ENCODE assay signal across 18 cellular contexts in the genomic region with DNA sequence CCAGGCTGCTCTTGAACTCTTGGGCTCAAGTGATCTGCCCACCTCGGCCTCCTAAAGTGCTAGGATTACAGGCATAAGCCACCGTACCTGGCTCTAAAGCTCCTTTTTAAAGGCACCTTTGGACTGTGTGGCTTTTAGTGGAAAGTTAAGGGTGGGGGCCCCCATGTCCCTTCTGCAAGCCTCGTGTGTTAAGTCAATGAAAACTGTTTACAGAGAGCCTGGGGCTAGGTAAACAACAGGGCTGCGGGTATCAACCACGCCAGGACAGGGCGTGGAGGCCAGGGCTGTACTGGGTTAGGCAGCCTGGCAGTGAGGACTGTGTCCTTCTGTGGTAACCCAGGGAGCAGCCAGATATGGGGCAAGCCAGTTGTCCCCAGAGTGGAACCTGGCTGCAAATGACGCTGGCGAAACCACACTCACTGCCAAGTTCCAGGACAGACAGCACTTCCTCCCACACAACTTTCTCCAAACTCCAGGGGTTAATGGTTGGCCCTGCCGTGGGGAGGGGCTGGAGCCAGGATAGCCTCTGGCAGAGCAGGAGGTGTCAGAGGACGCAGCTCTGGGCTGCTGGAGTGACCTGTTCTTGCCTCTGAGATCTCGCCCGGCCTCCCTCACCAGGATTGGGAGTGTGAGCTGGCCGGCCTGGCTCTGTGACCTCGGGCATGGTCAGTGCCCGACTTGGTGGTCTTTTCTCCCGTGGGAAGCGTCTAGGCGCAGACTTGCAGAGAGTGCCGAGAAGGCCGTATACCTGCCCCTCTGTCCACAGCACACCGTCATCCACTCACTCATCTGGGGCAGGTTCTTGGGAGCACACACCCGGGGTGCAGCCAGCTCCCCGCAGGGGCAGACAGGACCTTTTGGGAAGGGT. TPM values are rescaled to one million over a fixed set of nuclear protein-coding genes. Genes with fewer than 3 reads are reported as not detected.
DNase-seq lines count a peak whose midpoint lies in the region; ATAC-seq, FAIRE-seq and TF ChIP-seq lines count a peak whose summit lies in the region.
"Had no signal": no experiment of that assay in that cellular context is flagged by ENCODE, and none has a peak within 500 bp of the region (broad histone marks: within the 10 kb centered on the region; RNA-seq: fewer than 3 reads in every experiment).

No MANE protein-coding gene starts in this region.

- intact Hi-C loops in MCF 10A (cut with micrococcal nuclease) (no loop called here), mammary epithelial cell (cut with micrococcal nuclease) (no loop called here), GM12878 (cut with micrococcal nuclease; ENCODE audit: unreplicated experiment) (no loop called here), thyroid gland (cut with DNase I) (no loop called here), esophagus muscularis mucosa (cut with DNase I) (loop anchor here (10.0 kb wide), 1 partner anchor 259 kb away; a partner anchor contains a TSS)

- no peaks in the 10 kb centered on the region for H3K36me3 Mint-ChIP-seq in MCF 10A (ENCODE audit: insufficient read depth, unreplicated experiment)

- no peak overlapping the region for H3K4me3 Mint-ChIP-seq in MCF 10A (ENCODE audit: unreplicated experiment)

- H3K4me1 ChIP-seq in mammary epithelial cell (ENCODE audit: insufficient read depth, low read length), result peaks cover 13% of the 10 kb centered on the region
- H3K4me1 ChIP-seq in GM12878 (ENCODE audit: control insufficient read depth, insufficient read depth, low read length), result peaks cover 12% of the 10 kb centered on the region
- H3K4me1 ChIP-seq in mesenchymal stem cell (ENCODE audit: control insufficient read depth, insufficient read depth, low read depth, low read length), result peaks cover 25% of the 10 kb centered on the region
- H3K4me1 ChIP-seq in thyroid gland, result peaks cover 27 to 38% of the 10 kb centered on the region in 2 donors
- peaks cover 28 to 32% (median 31%) of the 10 kb centered on the region in 4 donors for H3K4me1 ChIP-seq in esophagus muscularis mucosa

- dilution Hi-C loops in mammary epithelial cell (cut with HindIII; ENCODE audit: low sequenced_read_pairs), result no loop called here

- ATAC-seq in GM12878 (no peak), GM21447 (IDR thresholded peaks at IDR 0.05; ENCODE audit: unreplicated experiment) (no peak)

- H3K4me2 ChIP-seq in mammary epithelial cell (ENCODE audit: insufficient read depth, low read depth, low read length), result no peak overlapping the region
- H3K4me2 ChIP-seq in GM12878 (ENCODE audit: control insufficient read depth, insufficient read depth), result peak overlapping the region; percentile 54; the same call in 1 of the 2 replicates
- no peak overlapping the region for H3K4me2 ChIP-seq in mesenchymal stem cell (ENCODE audit: low read length, poor library complexity, severe bottlenecking)

- peak overlapping the region; percentile 6 for H4K91ac ChIP-seq in mesenchymal stem cell (ENCODE audit: low read length)

- H2BK5ac ChIP-seq in mesenchymal stem cell (ENCODE audit: low read depth, low read length, poor library complexity, severe bottlenecking), result no peak overlapping the region

- no peaks in the 10 kb centered on the region for H3K9me3 Mint-ChIP-seq in MCF 10A (ENCODE audit: unreplicated experiment)

- no peak overlapping the region for H2BK15ac ChIP-seq in mesenchymal stem cell (ENCODE audit: low read depth, poor library complexity, severe bottlenecking)

- H4K20me1 ChIP-seq in mammary epithelial cell (ENCODE audit: insufficient read depth, low read length), result no peaks in the 10 kb centered on the region
- no peaks in the 10 kb centered on the region for H4K20me1 ChIP-seq in GM12878 (ENCODE audit: control insufficient read depth, insufficient read depth)

- no peak overlapping the region for H2BK12ac ChIP-seq in mesenchymal stem cell (ENCODE audit: low read length in 2 of 2)

- H3K27me3 Mint-ChIP-seq in MCF 10A (ENCODE audit: insufficient read depth, unreplicated experiment), result no peaks in the 10 kb centered on the region

- no peak overlapping the region for H3K4me3 ChIP-seq in mammary epithelial cell (replicated peaks in 1 of 3; ENCODE audit: insufficient read depth in 1 of 3, low read depth in 2 of 3, low read length in 3 of 3)
- no peak overlapping the region for H3K4me3 ChIP-seq in GM12878
- no peak overlapping the region for H3K4me3 ChIP-seq in mesenchymal stem cell (ENCODE audit: insufficient read depth in 1 of 2, low read depth in 1 of 2, low read length in 2 of 2)
- H3K4me3 ChIP-seq in thyroid gland (replicated peaks in 1 of 3), result no peak overlapping the region
- no peak overlapping the region for H3K4me3 ChIP-seq in esophagus muscularis mucosa
- H3K4me3 ChIP-seq: coronary artery, SJSA1, vagina had no signal

- H3K18ac ChIP-seq in mesenchymal stem cell (ENCODE audit: low read depth in 1 of 2, low read length in 2 of 2), result peak overlapping the region in 1 of 2 experiments; percentile 69

- H2AFZ ChIP-seq in mammary epithelial cell (ENCODE audit: low read depth, low read length) (no peak overlapping the region), GM12878 (ENCODE audit: control insufficient read depth, low read depth, low read length) (no peak overlapping the region), mesenchymal stem cell (ENCODE audit: low read depth, low read length) (no peak overlapping the region)

- H4K8ac ChIP-seq in mesenchymal stem cell (ENCODE audit: low read length), result peak overlapping the region; percentile 32

- H3K9me3 ChIP-seq in mammary epithelial cell (replicated peaks; ENCODE audit: insufficient read depth, low read length) (no peaks in the 10 kb centered on the region), GM12878 (replicated peaks; ENCODE audit: control insufficient read depth, insufficient read depth, low read length) (no peaks in the 10 kb centered on the region), mesenchymal stem cell (ENCODE audit: control insufficient read depth, low read length) (no peaks in the 10 kb centered on the region), thyroid gland (no peaks in the 10 kb centered on the region), esophagus muscularis mucosa (no peaks in the 10 kb centered on the region)
- H3K9me3 ChIP-seq: SJSA1, vagina had no signal

- no peak for TF ChIP-seq CTCF in MCF 10A (IDR thresholded peaks at IDR 0.05; ENCODE audit: unreplicated experiment)
- no peak for TF ChIP-seq CTCF in mammary epithelial cell (conservative IDR thresholded peaks at IDR 0.05 in 1 of 2, IDR thresholded peaks at IDR 0.05 in 1 of 2; ENCODE audit: extremely low read depth in 1 of 2, insufficient read depth in 1 of 2, low read depth in 1 of 2, low read length in 2 of 2)
- TF ChIP-seq CTCF in GM12878 (IDR thresholded peaks at IDR 0.05 in 2 of 3, conservative IDR thresholded peaks at IDR 0.05 in 1 of 3; ENCODE audit: control insufficient read depth in 2 of 3, extremely low read depth in 1 of 3, insufficient read depth in 1 of 3, low read depth in 3 of 3, low read length in 3 of 3), result no peak
- TF ChIP-seq CTCF in thyroid gland (IDR thresholded peaks at IDR 0.05), result no peak
- no peak for TF ChIP-seq CTCF in esophagus muscularis mucosa (IDR thresholded peaks at IDR 0.05)

- no peak for TF ChIP-seq POLR2A in GM12878 (IDR thresholded peaks at IDR 0.05; ENCODE audit: low read depth, low read length)
- no peak for TF ChIP-seq POLR2A in thyroid gland (IDR thresholded peaks at IDR 0.05)
- TF ChIP-seq POLR2A in esophagus muscularis mucosa (IDR thresholded peaks at IDR 0.05; ENCODE audit: low read depth), result no peak

- 55% methylated on average over 18 of the region's 23 CpGs for WGBS in mammary epithelial cell (ENCODE audit: low coverage, missing lambda C conversion rate)
- 88% methylated on average over 23 of the region's 23 CpGs for WGBS in GM12878 (ENCODE audit: insufficient coverage, insufficient replicate concordance, low lambda C conversion rate, missing lambda C conversion rate)
- 72% methylated on average over 20 of the region's 23 CpGs for WGBS in mesenchymal stem cell
- WGBS in thyroid gland, 2 donors, result 54 to 57% methylated on average over 11 to 23 of the region's 23 CpGs
- 74% methylated on average over 13 of the region's 23 CpGs for WGBS in esophagus muscularis mucosa

- peak; percentile 3 for DNase-seq in MCF 10A (ENCODE audit: unreplicated experiment)
- DNase-seq in mammary epithelial cell, result no peak
- no peak for DNase-seq in GM12878 (ENCODE audit: low read depth, low spot score)
- peak; percentile 57 for DNase-seq in mesenchymal stem cell
- DNase-seq in thyroid gland, result peak; percentile 49 to 55
- no peak for DNase-seq in esophagus muscularis mucosa (ENCODE audit: extremely low spot score)
- DNase-seq in MV-4-11 (lab: John Stamatoyannopoulos, UW), result no peak
- DNase-seq: DMS53; NCI-H1092 treated with DMSO at 0.1 percent for 48 hours; NCI-H524; stimulated activated CD4-positive, alpha-beta T cell treated with anti-CD3 and anti-CD28 coated beads, Interleukin-12 subunit alpha, Interleukin-12 subunit beta, amount 100 ng/mL, for 4 hours; WERI-Rb-1 had no signal

- BruUV-seq in MCF 10A (replicated peaks; lab: Mats Ljungman, UMichigan) (no TSS peak), mammary epithelial cell (replicated peaks; lab: Mats Ljungman, UMichigan) (no TSS peak), GM12878 (replicated peaks; lab: Mats Ljungman, UMichigan) (no TSS peak)

- CTCF ChIA-PET in MCF 10A (lab: Yijun Ruan, JAX) (interaction anchor here (0.5 to 1.5 kb wide), 2 partner anchors 15 to 475 kb away, joined by 3 to 7 read pairs; no protein-coding TSS in a partner anchor), mammary epithelial cell (lab: Charles Lee; ENCODE audit: low non-redundant PET) (no interaction called here), GM12878 (lab: Yijun Ruan, JAX) (interaction anchor here (2.8 to 3.5 kb wide), 5 partner anchors 21 to 55 kb away, joined by 9 to 27 read pairs (median 17); no protein-coding TSS in a partner anchor)

- H3K79me1 ChIP-seq in mesenchymal stem cell (replicated peaks; ENCODE audit: low read length, poor library complexity, severe bottlenecking), result peaks cover 5% of the 10 kb centered on the region

- H3K36me3 ChIP-seq in mammary epithelial cell (ENCODE audit: insufficient read depth, low read length) (no peaks in the 10 kb centered on the region), GM12878 (ENCODE audit: control insufficient read depth in 2 of 2, insufficient read depth in 2 of 2, low read length in 1 of 2) (peaks cover 7 to 22% of the 10 kb centered on the region in 2 experiments; a peak in 3 of 4 replicates), mesenchymal stem cell (ENCODE audit: control insufficient read depth in 1 of 2, insufficient read depth in 2 of 2, low read depth in 1 of 2, low read length in 2 of 2) (peaks cover 8 to 22% of the 10 kb centered on the region in 2 experiments), thyroid gland (no peaks in the 10 kb centered on the region), esophagus muscularis mucosa (peaks cover 0 to 20% (median 2%) of the 10 kb centered on the region in 4 donors)
- H3K36me3 ChIP-seq: SJSA1, vagina had no signal

- RAD21 ChIA-PET in GM12878 (lab: Charles Lee; ENCODE audit: unreplicated experiment), result interaction anchor here (0.7 to 3.1 kb wide), 6 partner anchors 17 to 57 kb away, joined by 3 to 30 read pairs (median 10); no protein-coding TSS in a partner anchor

- H3K23ac ChIP-seq in mesenchymal stem cell (ENCODE audit: low read length in 2 of 2), result no peak overlapping the region

- no peaks in the 10 kb centered on the region for H3K4me1 Mint-ChIP-seq in MCF 10A (ENCODE audit: insufficient read depth, unreplicated experiment)

- TF ChIP-seq EP300 in GM12878 (IDR thresholded peaks at IDR 0.05; ENCODE audit: borderline replicate concordance in 1 of 2, control insufficient read depth in 1 of 2, low read depth in 2 of 2, low read length in 2 of 2), result no peak
- no peak for TF ChIP-seq EP300 in esophagus muscularis mucosa (IDR thresholded peaks at IDR 0.05)

- SMC1A ChIA-PET in GM12878 (lab: Charles Lee; ENCODE audit: uncharacterized antibody, unreplicated experiment), result interaction anchor here (0.6 to 3.5 kb wide), 8 partner anchors 20 to 87 kb away, joined by 3 to 23 read pairs (median 8); no protein-coding TSS in a partner anchor

- TF ChIP-seq RAD21 in GM12878 (IDR thresholded peaks at IDR 0.05; ENCODE audit: insufficient read depth, low read depth, low read length), result no peak

- no peak overlapping the region for H3K27ac Mint-ChIP-seq in MCF 10A (ENCODE audit: low read depth, unreplicated experiment)

- H3K27me3 ChIP-seq in mammary epithelial cell (ENCODE audit: insufficient read depth, low read length), result no peaks in the 10 kb centered on the region
- H3K27me3 ChIP-seq in GM12878 (replicated peaks in 1 of 2; ENCODE audit: control insufficient read depth in 2 of 2, insufficient read depth in 2 of 2, low read length in 1 of 2), result no peaks in the 10 kb centered on the region
- peaks cover 0 to 3% of the 10 kb centered on the region in 2 experiments for H3K27me3 ChIP-seq in mesenchymal stem cell (ENCODE audit: control insufficient read depth in 1 of 2, insufficient read depth in 1 of 2, low read length in 2 of 2)
- H3K27me3 ChIP-seq in thyroid gland, result no peaks in the 10 kb centered on the region
- H3K27me3 ChIP-seq in esophagus muscularis mucosa, result no peaks in the 10 kb centered on the region
- H3K27me3 ChIP-seq: SJSA1, vagina had no signal

- no peak overlapping the region for H3K9ac ChIP-seq in mammary epithelial cell (ENCODE audit: insufficient read depth, low read length)
- H3K9ac ChIP-seq in GM12878 (ENCODE audit: control insufficient read depth, insufficient read depth, low read length), result peak overlapping the region; percentile 21; the same call in 1 of the 2 replicates
- H3K9ac ChIP-seq in mesenchymal stem cell (ENCODE audit: low read length), result no peak overlapping the region

- peak overlapping the region in 1 of 2 experiments; percentile 44 for H3K14ac ChIP-seq in mesenchymal stem cell (ENCODE audit: low read length in 2 of 2)

- H2AK5ac ChIP-seq in mesenchymal stem cell (ENCODE audit: low read length, severe bottlenecking), result no peak overlapping the region

- H3K79me2 ChIP-seq in mammary epithelial cell (ENCODE audit: insufficient read depth, low read length) (no peaks in the 10 kb centered on the region), GM12878 (ENCODE audit: control insufficient read depth, insufficient read depth, low read length) (peaks cover 37% of the 10 kb centered on the region)

- FAIRE-seq in GM12878 (lab: Jason Lieb, UNC), result no peak

- peak overlapping the region; percentile 55 to 76 for H3K4ac ChIP-seq in mesenchymal stem cell (ENCODE audit: low read depth in 1 of 2, low read length in 2 of 2)

- H3K27ac ChIP-seq in mammary epithelial cell (ENCODE audit: insufficient read depth, low read depth, low read length), result no peak overlapping the region
- no peak overlapping the region for H3K27ac ChIP-seq in GM12878 (ENCODE audit: control insufficient read depth, insufficient read depth)
- H3K27ac ChIP-seq in mesenchymal stem cell (ENCODE audit: low read length, poor library complexity, severe bottlenecking), result no peak overlapping the region
- H3K27ac ChIP-seq in thyroid gland, result no peak overlapping the region
- H3K27ac ChIP-seq in esophagus muscularis mucosa (replicated peaks in 1 of 4), result no peak overlapping the region
- H3K27ac ChIP-seq: coronary artery, SJSA1, WERI-Rb-1 had no signal

- in situ Hi-C loops in mammary epithelial cell (cut with MboI; ENCODE audit: low sequenced_read_pairs in 2 of 2) (no loop called here), GM12878 (cut with MboI) (no loop called here)

- POLR2A ChIA-PET in MCF 10A (lab: Yijun Ruan, JAX) (no interaction called here), GM12878 (lab: Charles Lee) (interaction anchor here (1.4 to 2.7 kb wide), 3 partner anchors 17 to 54 kb away, joined by 7 to 27 read pairs (median 16); a partner anchor contains a TSS)

- no peak overlapping the region for H2BK120ac ChIP-seq in mesenchymal stem cell (ENCODE audit: low read depth, low read length)

RNA-seq across cellular contexts. Expression of a gene that starts 3.2 kb away (rescaled TPM):
- total RNA-seq in MCF 10A (2022), result 0.07 TPM in 1 of 2 replicates, not detected in the other
- under 1 TPM; 0.33 to 0.67 TPM for total RNA-seq in mammary epithelial cell
- polyA plus RNA-seq in mammary epithelial cell, result 0.09 TPM
- not detected for polyA minus RNA-seq in mammary epithelial cell
- 130 and 134 TPM in 2 replicates for total RNA-seq in GM12878 (2013; cell fraction: nucleolus; rRNA removed)
- 27.8 and 35.8 TPM in 2 replicates for total RNA-seq in GM12878 (2014; rRNA removed)
- 15.7 and 17.5 TPM in 2 replicates for total RNA-seq in GM12878 (2014; rRNA removed; fragmentation: Illumina TruSeq; extraction: Trizol)
- 60.2 and 74.1 TPM in 2 replicates for total RNA-seq in GM12878 (2021)
- 18.7 TPM for polyA plus RNA-seq in GM12878 (2011; ENCODE audit: low read depth)
- 13.0 and 22.9 TPM in 2 replicates for polyA plus RNA-seq in GM12878 (2011; rRNA removed)
- 33.9 and 65.4 TPM in 2 replicates for polyA plus RNA-seq in GM12878 (2011; cell fraction: cytosol; rRNA removed)
- polyA plus RNA-seq in GM12878 (2011; cell fraction: nucleus; rRNA removed), result 742 and 791 TPM in 2 replicates
- 52.1 and 66.9 TPM in 2 replicates for polyA plus RNA-seq in GM12878 (2012)
- polyA plus RNA-seq in GM12878 (2014; fragmentation: Illumina TruSeq; extraction: Trizol), result 5.8 and 19.2 TPM in 2 replicates
- 1 to 10 TPM in 1 of 2 experiments, under 1 TPM in 1; 0.72 to 3.9 TPM for polyA plus RNA-seq in GM12878 (2014; fragmentation: Nextera tagmentation; extraction: Ambion mirVana)
- polyA plus RNA-seq in GM12878 (2014; rRNA removed), result 67.1 and 83.6 TPM in 2 replicates
- polyA plus RNA-seq in GM12878 (2016; fragmentation: Nextera tagmentation; extraction: Ambion mirVana), result 10 to 100 TPM; 57.9 to 67.0 TPM
- 6.9 and 18.1 TPM in 2 replicates for polyA minus RNA-seq in GM12878 (2011; rRNA and poly(A)+ RNA removed)
- 9.0 and 11.0 TPM in 2 replicates for polyA minus RNA-seq in GM12878 (2011; cell fraction: cytosol; rRNA and poly(A)+ RNA removed)
- 49.8 and 62.0 TPM in 2 replicates for polyA minus RNA-seq in GM12878 (2011; cell fraction: nucleus; rRNA and poly(A)+ RNA removed)
- 14.8 TPM for polyA plus RNA-seq in mesenchymal stem cell (2013, experiment 1 of 2)
- polyA plus RNA-seq in mesenchymal stem cell (2013, experiment 2 of 2), result 13.7 TPM
- total RNA-seq in thyroid gland, result 1 to 10 TPM in 2 of 4 donors, under 1 TPM in 2; 0.68 to 1.6 (median 1.00) TPM
- 1 to 10 TPM; 2.2 to 5.2 (median 2.7) TPM for total RNA-seq in esophagus muscularis mucosa
- total RNA-seq: SJSA1 had no signal
- polyA plus RNA-seq: neural cell had no signal

RNA-seq across cellular contexts. Expression of a gene that starts 17.8 kb away (rescaled TPM):
- total RNA-seq in MCF 10A (2022) (31.6 and 36.4 TPM in 2 replicates), mammary epithelial cell (10 to 100 TPM; 34.5 to 43.2 TPM), GM12878 (2014; rRNA removed) (21.7 and 25.2 TPM in 2 replicates), GM12878 (2014; rRNA removed; fragmentation: Illumina TruSeq; extraction: Trizol) (21.7 and 22.7 TPM in 2 replicates), GM12878 (2021) (33.1 and 33.8 TPM in 2 replicates), thyroid gland (10 to 100 TPM; 30.3 to 38.5 (median 34.5) TPM), esophagus muscularis mucosa (10 to 100 TPM; 22.4 to 30.1 (median 25.6) TPM)
- polyA plus RNA-seq in mammary epithelial cell (29.7 TPM), GM12878 (2011; rRNA removed) (28.2 and 30.6 TPM in 2 replicates), GM12878 (2014; fragmentation: Illumina TruSeq; extraction: Trizol) (17.6 and 22.8 TPM in 2 replicates), GM12878 (2014; fragmentation: Nextera tagmentation; extraction: Ambion mirVana) (10 to 100 TPM; 12.0 to 13.2 TPM), GM12878 (2014; rRNA removed) (27.9 and 29.8 TPM in 2 replicates), GM12878 (2016; fragmentation: Nextera tagmentation; extraction: Ambion mirVana) (10 to 100 TPM; 16.5 to 20.1 TPM)
- polyA minus RNA-seq in mammary epithelial cell, result 47.5 TPM
- 16.8 and 17.6 TPM in 2 replicates for total RNA-seq in GM12878 (2013; cell fraction: nucleolus; rRNA removed)
- 19.1 TPM for polyA plus RNA-seq in GM12878 (2011; ENCODE audit: low read depth)
- polyA plus RNA-seq in GM12878 (2011; cell fraction: cytosol; rRNA removed), result 29.1 and 34.1 TPM in 2 replicates
- polyA plus RNA-seq in GM12878 (2011; cell fraction: nucleus; rRNA removed), result 19.5 and 22.0 TPM in 2 replicates
- 21.7 and 23.3 TPM in 2 replicates for polyA plus RNA-seq in GM12878 (2012)
- 26.9 and 30.9 TPM in 2 replicates for polyA minus RNA-seq in GM12878 (2011; rRNA and poly(A)+ RNA removed)
- 11.3 and 11.9 TPM in 2 replicates for polyA minus RNA-seq in GM12878 (2011; cell fraction: cytosol; rRNA and poly(A)+ RNA removed)
- 7.1 and 9.1 TPM in 2 replicates for polyA minus RNA-seq in GM12878 (2011; cell fraction: nucleus; rRNA and poly(A)+ RNA removed)
- polyA plus RNA-seq in mesenchymal stem cell (2013, experiment 1 of 2), result 18.0 TPM
- 18.3 TPM for polyA plus RNA-seq in mesenchymal stem cell (2013, experiment 2 of 2)

RNA-seq across cellular contexts. Expression of a gene that starts 29.4 kb away (rescaled TPM):
- total RNA-seq in MCF 10A (2022) (36.8 and 40.7 TPM in 2 replicates), mammary epithelial cell (10 to 100 TPM; 38.7 to 53.2 TPM), GM12878 (2014; rRNA removed) (40.9 and 41.5 TPM in 2 replicates), GM12878 (2014; rRNA removed; fragmentation: Illumina TruSeq; extraction: Trizol) (33.8 and 36.0 TPM in 2 replicates), GM12878 (2021) (52.1 and 56.4 TPM in 2 replicates), thyroid gland (10 to 100 TPM; 67.7 to 92.9 (median 72.2) TPM), esophagus muscularis mucosa (10 to 100 TPM; 48.9 to 61.6 (median 55.7) TPM)
- polyA plus RNA-seq in mammary epithelial cell (13.6 TPM), GM12878 (2011; rRNA removed) (40.4 and 47.4 TPM in 2 replicates), GM12878 (2014; fragmentation: Illumina TruSeq; extraction: Trizol) (39.4 and 44.2 TPM in 2 replicates), GM12878 (2014; fragmentation: Nextera tagmentation; extraction: Ambion mirVana) (1 to 10 TPM; 5.5 to 7.8 TPM), GM12878 (2014; rRNA removed) (40.6 and 40.8 TPM in 2 replicates), GM12878 (2016; fragmentation: Nextera tagmentation; extraction: Ambion mirVana) (10 to 100 TPM; 24.7 to 28.5 TPM)
- polyA minus RNA-seq in mammary epithelial cell, result 31.4 TPM
- 158 and 180 TPM in 2 replicates for total RNA-seq in GM12878 (2013; cell fraction: nucleolus; rRNA removed)
- 21.4 TPM for polyA plus RNA-seq in GM12878 (2011; ENCODE audit: low read depth)
- polyA plus RNA-seq in GM12878 (2011; cell fraction: cytosol; rRNA removed), result 43.3 and 47.3 TPM in 2 replicates
- polyA plus RNA-seq in GM12878 (2011; cell fraction: nucleus; rRNA removed), result 185 and 192 TPM in 2 replicates
- polyA plus RNA-seq in GM12878 (2012), result 32.5 and 32.6 TPM in 2 replicates
- 38.1 and 42.9 TPM in 2 replicates for polyA minus RNA-seq in GM12878 (2011; rRNA and poly(A)+ RNA removed)
- 12.7 and 13.5 TPM in 2 replicates for polyA minus RNA-seq in GM12878 (2011; cell fraction: cytosol; rRNA and poly(A)+ RNA removed)
- 38.0 and 59.5 TPM in 2 replicates for polyA minus RNA-seq in GM12878 (2011; cell fraction: nucleus; rRNA and poly(A)+ RNA removed)
- 19.5 TPM for polyA plus RNA-seq in mesenchymal stem cell (2013, experiment 1 of 2)
- polyA plus RNA-seq in mesenchymal stem cell (2013, experiment 2 of 2), result 18.9 TPM

RNA-seq across cellular contexts. Expression of a gene that starts 51.0 kb away (rescaled TPM):
- total RNA-seq in MCF 10A (2022) (not detected in 2 replicates), mammary epithelial cell (not detected), GM12878 (2014; rRNA removed) (not detected in 2 replicates), GM12878 (2014; rRNA removed; fragmentation: Illumina TruSeq; extraction: Trizol) (not detected in 2 replicates), GM12878 (2021) (0.33 TPM in 1 of 2 replicates, not detected in the other), thyroid gland (not detected), esophagus muscularis mucosa (not detected)
- polyA plus RNA-seq in mammary epithelial cell (not detected), GM12878 (2011; rRNA removed) (not detected in 2 replicates), GM12878 (2014; fragmentation: Illumina TruSeq; extraction: Trizol) (not detected in 2 replicates), GM12878 (2014; fragmentation: Nextera tagmentation; extraction: Ambion mirVana) (not detected), GM12878 (2014; rRNA removed) (0.28 TPM in 1 of 2 replicates, not detected in the other), GM12878 (2016; fragmentation: Nextera tagmentation; extraction: Ambion mirVana) (not detected)
- not detected for polyA minus RNA-seq in mammary epithelial cell
- 0.69 TPM in 1 of 2 replicates, not detected in the other for total RNA-seq in GM12878 (2013; cell fraction: nucleolus; rRNA removed)
- polyA plus RNA-seq in GM12878 (2011; ENCODE audit: low read depth), result not detected
- polyA plus RNA-seq in GM12878 (2011; cell fraction: cytosol; rRNA removed), result 0.07 TPM in 1 of 2 replicates, not detected in the other
- 0.28 and 0.40 TPM in 2 replicates for polyA plus RNA-seq in GM12878 (2011; cell fraction: nucleus; rRNA removed)
- polyA plus RNA-seq in GM12878 (2012), result 0.11 TPM in 1 of 2 replicates, not detected in the other
- not detected in 2 replicates for polyA minus RNA-seq in GM12878 (2011; rRNA and poly(A)+ RNA removed)
- polyA minus RNA-seq in GM12878 (2011; cell fraction: cytosol; rRNA and poly(A)+ RNA removed), result not detected in 2 replicates
- not detected in 2 replicates for polyA minus RNA-seq in GM12878 (2011; cell fraction: nucleus; rRNA and poly(A)+ RNA removed)
- not detected for polyA plus RNA-seq in mesenchymal stem cell (2013, experiment 1 of 2)
- not detected for polyA plus RNA-seq in mesenchymal stem cell (2013, experiment 2 of 2)
- total RNA-seq: SJSA1, vagina had no signal
- polyA plus RNA-seq: adipose tissue, neural cell had no signal

Comparison
In these comparisons a context has a peak if more than half of its experiments do, and no peak if none do; other contexts are left out.
1. DNase-seq: peak in MCF 10A (single experiment), mesenchymal stem cell (single experiment) and thyroid gland (2 of 2); none in mammary epithelial cell (single experiment), GM12878 (single experiment), esophagus muscularis mucosa (single experiment) and MV-4-11 (single experiment).